15 cellular contexts compared by ENCODE assay signal in genomic region chr10:71742301-71743098, GRCh38. TPM values are rescaled to one million over a fixed set of nuclear protein-coding genes. Genes with fewer than 3 reads are reported as not detected.
DNase-seq lines count a peak whose midpoint lies in the region; ATAC-seq and FAIRE-seq lines count a peak whose summit lies in the region.
"Had no signal": no experiment of that assay in that cellular context is flagged by ENCODE, and none has a peak within 500 bp of the region (broad histone marks: within the 10 kb centered on the region; RNA-seq: fewer than 3 reads in every experiment).

No MANE protein-coding gene starts in this region.

- peak; percentile 38 for FAIRE-seq in HTR-8/SVneo (lab: Jason Lieb, UNC)
- FAIRE-seq: G401.6 had no signal

- H3K4me3 Mint-ChIP-seq in activated T-cell treated with anti-CD3 and anti-CD28 coated beads, Interleukin-2, amount 50 U/mL, for 24 hours = peak overlapping the region; percentile 16

- H3K36me3 Mint-ChIP-seq in activated T-cell treated with anti-CD3 and anti-CD28 coated beads, Interleukin-2, amount 50 U/mL, for 24 hours (ENCODE audit: low read depth) = peaks cover 27% of the 10 kb centered on the region

- peak overlapping the region; percentile 98 for H3K27ac Mint-ChIP-seq in activated T-cell treated with anti-CD3 and anti-CD28 coated beads, Interleukin-2, amount 50 U/mL, for 24 hours

- no peaks in the 10 kb centered on the region for H3K27me3 Mint-ChIP-seq in activated T-cell treated with anti-CD3 and anti-CD28 coated beads, Interleukin-2, amount 50 U/mL, for 24 hours

- H3K9me3 Mint-ChIP-seq in activated T-cell treated with anti-CD3 and anti-CD28 coated beads, Interleukin-2, amount 50 U/mL, for 24 hours = no peaks in the 10 kb centered on the region

- peak; percentile 3 for ATAC-seq in esophagus mucosa
- no peak for ATAC-seq in HG03025 (IDR thresholded peaks at IDR 0.05; ENCODE audit: low FRiP score, unreplicated experiment)
- ATAC-seq: gastroesophageal sphincter had no signal

- H3K4me1 Mint-ChIP-seq in activated T-cell treated with anti-CD3 and anti-CD28 coated beads, Interleukin-2, amount 50 U/mL, for 24 hours (ENCODE audit: low read depth) = peaks cover 100% of the 10 kb centered on the region

- peak; percentile 52 for DNase-seq in NCI-H748 (lab: John Stamatoyannopoulos, UW; ENCODE audit: unreplicated experiment)
- DNase-seq in NCI-H748 treated with DMSO at 0.1 percent for 48 hours (lab: John Stamatoyannopoulos, UW) = no peak
- no peak for DNase-seq in HTR-8/SVneo (ENCODE audit: insufficient read length, low spot score)
- DNase-seq in activated T-cell treated with anti-CD3 and anti-CD28 coated beads, Interleukin-2, amount 50 U/mL, for 24 hours = no peak
- no peak for DNase-seq in D341Med (ENCODE audit: low spot score)
- no peak for DNase-seq in CD1c-positive myeloid dendritic cell (ENCODE audit: extremely low spot score)
- DNase-seq: 8988T, GM23248, Karpas-422, NCI-H187 treated with DMSO at 0.1 percent for 48 hours, NCI-H526 had no signal

RNA-seq across cellular contexts. Expression of gene C10orf105, which starts 22.9 kb away (rescaled TPM):
- total RNA-seq in esophagus mucosa = not detected
- total RNA-seq: GM23248 had no signal

RNA-seq across cellular contexts. Expression of gene VSIR, which starts 30.8 kb away (rescaled TPM):
- 45.8 TPM for total RNA-seq in esophagus mucosa
